ENCODE assay signal across 2 cellular contexts in the genomic region with DNA sequence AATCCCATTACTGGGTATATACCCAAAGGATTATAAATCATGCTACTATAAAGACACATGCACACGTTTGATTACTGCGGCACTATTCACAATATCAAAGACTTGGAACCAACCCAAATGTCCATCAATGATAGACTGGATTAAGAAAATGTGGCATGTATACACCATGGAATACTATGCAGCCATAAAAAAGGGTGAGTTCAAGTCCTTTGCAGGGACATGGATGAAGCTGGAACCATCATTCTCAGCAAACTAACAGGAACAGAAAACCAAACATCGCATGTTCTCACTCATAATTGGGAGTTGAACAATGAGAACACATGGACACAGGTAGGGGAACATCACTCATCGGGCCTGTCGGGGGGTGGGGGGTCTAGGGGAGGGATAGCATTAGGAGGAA. TPM values are rescaled to one million over a fixed set of nuclear protein-coding genes. Genes with fewer than 3 reads are reported as not detected.
"Had no signal": no experiment of that assay in that cellular context is flagged by ENCODE, and none has a peak within 500 bp of the region (broad histone marks: within the 10 kb centered on the region; RNA-seq: fewer than 3 reads in every experiment).

No MANE protein-coding gene starts in this region.

RNA-seq across cellular contexts. Expression of a gene that starts 54.7 kb away (rescaled TPM):
- total RNA-seq: G401, GM12878 had no signal
